ENCODE assay signal across 1 cellular context in the genomic region with DNA sequence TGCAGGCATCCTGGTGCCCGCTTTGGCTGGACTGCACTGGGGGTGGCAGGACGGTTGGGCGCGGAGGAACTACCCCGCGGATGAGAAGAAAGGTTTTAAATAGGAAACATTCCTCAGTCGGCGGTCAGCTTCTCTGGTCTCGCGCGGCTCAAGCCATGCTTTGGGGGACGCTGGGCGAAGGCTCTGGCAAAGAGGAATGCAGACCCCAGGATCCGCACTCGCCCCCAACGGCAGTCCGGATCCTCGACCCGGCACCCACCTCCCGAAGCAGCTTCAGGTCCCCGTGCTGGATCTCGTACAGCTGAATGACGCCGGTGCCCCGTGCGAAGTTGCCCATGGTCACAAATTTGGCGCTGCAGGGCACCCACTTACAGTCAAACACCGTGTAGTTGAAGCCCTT.
TF ChIP-seq lines count a peak whose summit lies in the region.

No MANE protein-coding gene starts in this region.

TF ChIP-seq in HEK293, 187 proteins besides CTCF, POLR2A, EP300 and RAD21 (continued from another document):
- TF ChIP-seq, protein P1, sequence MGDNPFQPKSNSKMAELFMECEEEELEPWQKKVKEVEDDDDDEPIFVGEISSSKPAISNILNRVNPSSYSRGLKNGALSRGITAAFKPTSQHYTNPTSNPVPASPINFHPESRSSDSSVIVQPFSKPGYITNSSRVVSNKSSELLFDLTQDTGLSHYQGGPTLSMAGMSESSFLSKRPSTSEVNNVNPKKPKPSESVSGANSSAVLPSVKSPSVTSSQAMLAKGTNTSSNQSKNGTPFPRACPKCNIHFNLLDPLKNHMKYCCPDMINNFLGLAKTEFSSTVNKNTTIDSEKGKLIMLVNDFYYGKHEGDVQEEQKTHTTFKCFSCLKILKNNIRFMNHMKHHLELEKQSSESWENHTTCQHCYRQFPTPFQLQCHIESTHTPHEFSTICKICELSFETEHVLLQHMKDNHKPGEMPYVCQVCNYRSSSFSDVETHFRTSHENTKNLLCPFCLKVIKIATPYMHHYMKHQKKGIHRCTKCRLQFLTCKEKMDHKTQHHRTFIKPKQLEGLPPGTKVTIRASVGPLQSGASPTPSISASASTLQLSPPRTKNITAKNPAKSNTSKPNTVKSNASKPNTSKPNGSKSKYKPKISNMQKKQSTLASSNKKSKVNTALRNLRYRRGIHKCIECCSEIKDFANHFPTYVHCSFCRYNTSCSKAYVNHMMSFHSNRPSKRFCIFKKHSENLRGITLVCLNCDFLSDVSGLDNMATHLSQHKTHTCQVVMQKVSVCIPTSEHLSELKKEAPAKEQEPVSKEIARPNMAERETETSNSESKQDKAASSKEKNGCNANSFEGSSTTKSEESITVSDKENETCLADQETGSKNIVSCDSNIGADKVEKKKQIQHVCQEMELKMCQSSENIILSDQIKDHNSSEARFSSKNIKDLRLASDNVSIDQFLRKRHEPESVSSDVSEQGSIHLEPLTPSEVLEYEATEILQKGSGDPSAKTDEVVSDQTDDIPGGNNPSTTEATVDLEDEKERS (tag by site-specific recombination; IDR thresholded peaks at IDR 0.05): no peak
- TF ChIP-seq ZNF121 (tag by site-specific recombination; IDR thresholded peaks at IDR 0.05): no peak
- TF ChIP-seq ZBTB17 (tag by site-specific recombination; IDR thresholded peaks at IDR 0.05): peak; percentile 91
- TF ChIP-seq, protein P2, sequence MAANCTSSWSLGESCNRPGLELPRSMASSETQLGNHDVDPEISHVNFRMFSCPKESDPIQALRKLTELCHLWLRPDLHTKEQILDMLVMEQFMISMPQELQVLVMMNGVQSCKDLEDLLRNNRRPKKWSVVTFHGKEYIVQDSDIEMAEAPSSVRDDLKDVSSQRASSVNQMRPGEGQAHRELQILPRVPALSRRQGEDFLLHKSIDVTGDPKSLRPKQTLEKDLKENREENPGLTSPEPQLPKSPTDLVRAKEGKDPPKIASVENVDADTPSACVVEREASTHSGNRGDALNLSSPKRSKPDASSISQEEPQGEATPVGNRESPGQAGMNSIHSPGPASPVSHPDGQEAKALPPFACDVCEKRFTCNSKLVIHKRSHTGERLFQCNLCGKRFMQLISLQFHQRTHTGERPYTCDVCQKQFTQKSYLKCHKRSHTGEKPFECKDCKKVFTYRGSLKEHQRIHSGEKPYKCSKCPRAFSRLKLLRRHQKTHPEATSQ (tag by site-specific recombination; IDR thresholded peaks at IDR 0.05): no peak
- no peak for TF ChIP-seq GLI4 (tag by site-specific recombination; IDR thresholded peaks at IDR 0.05)
